7 cellular contexts compared by ENCODE assay signal in the genomic region with DNA sequence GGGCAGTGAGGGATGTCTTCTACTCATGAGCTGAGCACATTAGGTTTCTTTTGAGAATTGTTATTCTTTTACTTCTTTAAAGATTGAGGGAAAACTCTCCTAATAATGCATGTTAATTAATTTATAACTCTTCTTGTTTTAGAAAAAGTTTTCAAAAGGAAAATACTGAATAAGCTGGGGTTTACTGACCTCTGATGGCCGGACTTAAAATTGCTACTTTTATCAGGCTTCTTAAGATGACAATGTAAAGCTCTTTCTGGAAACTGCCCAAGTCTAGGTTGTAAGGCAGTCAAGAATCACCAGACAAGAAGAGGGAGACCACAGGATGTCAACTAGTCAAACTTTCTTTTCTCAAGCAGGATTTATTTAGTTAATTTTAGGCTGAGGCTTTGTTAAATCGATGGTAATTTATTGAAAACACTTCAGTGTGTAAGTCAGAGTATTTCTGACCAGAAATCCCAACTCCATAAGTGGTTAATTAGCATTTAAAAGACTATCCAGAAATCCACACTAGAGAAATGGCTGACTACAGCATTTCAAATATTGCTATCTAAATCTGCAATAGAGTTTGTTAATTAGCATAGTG.
A peak's percentile ranks its signal among the peaks of the same experiment; 100 is the strongest.
DNase-seq lines count a peak whose midpoint lies in the region; ATAC-seq, FAIRE-seq and TF ChIP-seq lines count a peak whose summit lies in the region.

No MANE protein-coding gene starts in this region.

- no peak for DNase-seq in GM10248 (ENCODE audit: extremely low spot score)
- peak; percentile 33 for DNase-seq in HTR-8/SVneo (ENCODE audit: insufficient read length, low spot score)
- peak; percentile 14 for DNase-seq in RWPE1 (ENCODE audit: low spot score)
- peak; percentile 65 for DNase-seq in fibroblast of gingiva (ENCODE audit: low read depth)
- DNase-seq in retinal pigment epithelial cell (ENCODE audit: low read depth): peak; percentile 79
- no peak for DNase-seq in gastrocnemius medialis

- FAIRE-seq in HTR-8/SVneo (lab: Jason Lieb, UNC): no peak

- TF ChIP-seq CTCF in GM10248 (IDR thresholded peaks at IDR 0.05; ENCODE audit: control extremely low read depth, extremely low read depth, low read depth, missing control alignments): peak; percentile 8
- TF ChIP-seq CTCF in RWPE1 (conservative IDR thresholded peaks at IDR 0.05; ENCODE audit: low read depth): peak; percentile 38; the same call in 1 of the 2 replicates
- TF ChIP-seq CTCF in retinal pigment epithelial cell (conservative IDR thresholded peaks at IDR 0.05; ENCODE audit: low read depth, low read length): peak; percentile 61
- peak in 2 of 5 experiments; percentile 3 to 35 for TF ChIP-seq CTCF in gastrocnemius medialis (IDR thresholded peaks at IDR 0.05 in 4 of 5, conservative IDR thresholded peaks at IDR 0.05 in 1 of 5)

- CTCF ChIA-PET in GM10248 (lab: Yijun Ruan, JAX): interaction anchor here (0.7 to 1.8 kb wide), 8 partner anchors 15 to 632 kb away, joined by 3 to 5 read pairs (median 4); no protein-coding TSS in a partner anchor
- CTCF ChIA-PET in RWPE1 (lab: Yijun Ruan, JAX): interaction anchor here (0.5 to 1.5 kb wide), 16 partner anchors 9 to 1708 kb away, joined by 3 to 8 read pairs (median 4); no protein-coding TSS in a partner anchor

- no peaks in the 10 kb centered on the region for H3K9me3 ChIP-seq in gastrocnemius medialis

- H3K36me3 ChIP-seq in gastrocnemius medialis: no peaks in the 10 kb centered on the region

- no peaks in the 10 kb centered on the region for H3K4me1 ChIP-seq in gastrocnemius medialis

- TF ChIP-seq POLR2A in gastrocnemius medialis (IDR thresholded peaks at IDR 0.05): no peak

- in situ Hi-C loops in gastrocnemius medialis (cut with MboI; ENCODE audit: low sequenced_read_pairs in 4 of 4): no loop called here

- POLR2A ChIA-PET in GM10248 (lab: Yijun Ruan, JAX) (interaction anchor here (0.6 kb wide), 1 partner anchor 20 kb away, joined by 3 read pairs; no protein-coding TSS in a partner anchor), RWPE1 (lab: Yijun Ruan, JAX; ENCODE audit: low non-redundant PET) (no interaction called here)

- H3K27ac ChIP-seq in RWPE1 (no peak overlapping the region), gastrocnemius medialis (peak overlapping the region in 1 of 4 donors; percentile 20)

- ATAC-seq in gastrocnemius medialis (no peak), HG02852 (IDR thresholded peaks at IDR 0.05; ENCODE audit: unreplicated experiment) (no peak)

- no peaks in the 10 kb centered on the region for H3K27me3 ChIP-seq in gastrocnemius medialis

- intact Hi-C loops in gastrocnemius medialis (cut with DNase I; ENCODE audit: low total_unique reads): no loop called here

- H3K4me3 ChIP-seq in retinal pigment epithelial cell (ENCODE audit: low read length): no peak overlapping the region
- no peak overlapping the region for H3K4me3 ChIP-seq in gastrocnemius medialis

Comparison
In these comparisons a context has a peak if more than half of its experiments do, and no peak if none do; other contexts are left out.
1. DNase-seq: peak in HTR-8/SVneo (single experiment), RWPE1 (single experiment), fibroblast of gingiva (single experiment) and retinal pigment epithelial cell (single experiment); none in GM10248 (single experiment) and gastrocnemius medialis (0 of 2).